ENCODE assay signal across 9 cellular contexts in the genomic region with DNA sequence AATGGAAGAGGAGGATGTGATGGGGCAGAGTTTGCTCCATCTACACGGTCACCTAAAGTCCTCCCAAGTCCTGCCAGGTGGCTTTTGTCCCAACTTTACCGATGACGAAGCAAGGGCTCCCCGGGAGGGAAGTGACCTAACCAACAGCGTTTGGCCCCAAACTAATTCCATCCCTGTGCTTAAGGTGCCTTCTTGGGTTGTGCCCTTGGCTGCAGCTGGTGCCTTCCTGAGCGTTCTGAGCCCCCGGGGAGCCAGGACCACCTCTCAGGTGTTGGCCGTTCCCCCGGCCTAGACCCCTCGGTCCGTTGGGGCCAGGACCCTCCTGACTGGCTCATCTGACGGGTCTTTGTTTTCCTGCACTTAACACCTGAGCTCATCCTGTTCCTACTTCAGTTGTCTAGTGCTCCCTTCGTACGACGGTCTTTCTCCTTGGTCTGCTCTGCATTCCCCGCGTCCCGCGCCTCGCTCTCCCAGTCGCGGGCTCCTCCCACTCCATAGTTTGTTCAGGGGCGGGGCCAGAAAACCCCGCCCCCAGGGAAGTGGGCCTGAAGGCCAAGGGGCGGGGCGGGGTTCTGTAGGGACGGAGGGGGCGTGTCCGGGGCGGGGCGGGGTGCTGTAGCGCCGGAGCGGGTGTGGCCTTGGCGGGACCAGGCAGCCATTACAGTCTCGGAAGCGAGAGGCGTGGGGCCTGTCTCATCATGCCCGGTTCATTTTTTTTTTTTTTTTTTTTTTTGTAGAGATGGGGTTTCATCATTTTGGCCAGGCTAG. TPM values are rescaled to one million over a fixed set of nuclear protein-coding genes. Genes with fewer than 3 reads are reported as not detected.
A peak's percentile ranks its signal among the peaks of the same experiment; 100 is the strongest.
DNase-seq lines count a peak whose midpoint lies in the region; ATAC-seq and TF ChIP-seq lines count a peak whose summit lies in the region.
"Had no signal": no experiment of that assay in that cellular context is flagged by ENCODE, and none has a peak within 500 bp of the region (broad histone marks: within the 10 kb centered on the region; RNA-seq: fewer than 3 reads in every experiment).

No MANE protein-coding gene starts in this region.

- no peaks in the 10 kb centered on the region for H3K27me3 Mint-ChIP-seq in activated CD8-positive, alpha-beta T cell treated with anti-CD3 and anti-CD28 coated beads for 36 hours

- TF ChIP-seq CTCF in GM10248 (IDR thresholded peaks at IDR 0.05; ENCODE audit: control extremely low read depth, extremely low read depth, low read depth, missing control alignments): no peak
- TF ChIP-seq CTCF in activated CD8-positive, alpha-beta T cell treated with anti-CD3 and anti-CD28 coated beads for 36 hours (IDR thresholded peaks at IDR 0.05): no peak

- no peaks in the 10 kb centered on the region for H3K9me3 Mint-ChIP-seq in activated CD8-positive, alpha-beta T cell treated with anti-CD3 and anti-CD28 coated beads for 36 hours

- POLR2A ChIA-PET in GM10248 (lab: Yijun Ruan, JAX): no interaction called here
- POLR2A ChIA-PET in activated CD8-positive, alpha-beta T cell treated with anti-CD3 and anti-CD28 coated beads for 36 hours (lab: Charles Lee): interaction anchor here (1.0 to 3.7 kb wide), 9 partner anchors 14 to 72 kb away, joined by 3 to 21 read pairs (median 4); a partner anchor contains a TSS

- CTCF ChIA-PET in GM10248 (lab: Yijun Ruan, JAX): interaction anchor here (1.1 to 15.3 kb wide), 9 partner anchors 9 to 68 kb away, joined by 3 to 246 read pairs (median 10); a partner anchor contains a TSS
- CTCF ChIA-PET in activated CD8-positive, alpha-beta T cell treated with anti-CD3 and anti-CD28 coated beads for 36 hours (lab: Charles Lee): interaction anchor here (0.9 to 23.9 kb wide), 8 partner anchors 9 to 68 kb away, joined by 3 to 376 read pairs (median 12); a partner anchor contains a TSS

- peak overlapping the region; percentile 83 for H3K27ac Mint-ChIP-seq in activated CD8-positive, alpha-beta T cell treated with anti-CD3 and anti-CD28 coated beads for 36 hours

- peaks cover 31% of the 10 kb centered on the region for H3K4me1 Mint-ChIP-seq in activated CD8-positive, alpha-beta T cell treated with anti-CD3 and anti-CD28 coated beads for 36 hours (ENCODE audit: low read depth)

- H3K4me3 Mint-ChIP-seq in activated CD8-positive, alpha-beta T cell treated with anti-CD3 and anti-CD28 coated beads for 36 hours: peak overlapping the region; percentile 62

- DNase-seq in GM10248 (ENCODE audit: extremely low spot score): peak; percentile 98
- DNase-seq in NCI-H526 treated with DMSO at 0.1 percent for 48 hours (lab: John Stamatoyannopoulos, UW): peak; percentile 62
- peak; percentile 98 for DNase-seq in activated CD8-positive, alpha-beta T cell treated with anti-CD3 and anti-CD28 coated beads for 36 hours
- DNase-seq in ecto neural progenitor cell (ENCODE audit: low spot score): peak; percentile 95
- DNase-seq in lung microvascular endothelial cell (ENCODE audit: low read depth in 2 of 2): peak; percentile 90 to 93
- DNase-seq in stimulated activated CD8-positive, alpha-beta memory T cell treated with anti-CD3 and anti-CD28 coated beads, Interleukin-12 subunit alpha, Interleukin-12 subunit beta, amount 100 ng/mL, for 24 hours (ENCODE audit: extremely low read depth): peak; percentile 80

- peak; percentile 59 for ATAC-seq in HG03108 (IDR thresholded peaks at IDR 0.05; ENCODE audit: unreplicated experiment)
- peak; percentile 92 for ATAC-seq in activated CD8-positive, alpha-beta T cell treated with anti-CD3 and anti-CD28 coated beads for 36 hours
- no peak for ATAC-seq in GM21447 (IDR thresholded peaks at IDR 0.05; ENCODE audit: unreplicated experiment)

- no peaks in the 10 kb centered on the region for H3K36me3 Mint-ChIP-seq in activated CD8-positive, alpha-beta T cell treated with anti-CD3 and anti-CD28 coated beads for 36 hours (ENCODE audit: low read depth)

- intact Hi-C loops in activated CD8-positive, alpha-beta T cell treated with anti-CD3 and anti-CD28 coated beads for 36 hours (cut with micrococcal nuclease): no loop called here

RNA-seq across cellular contexts. Expression of a gene that starts 0.8 kb away (rescaled TPM):
- under 1 TPM; 0.09 to 0.25 TPM for total RNA-seq in activated CD8-positive, alpha-beta T cell treated with anti-CD3 and anti-CD28 coated beads for 36 hours
- under 0.01 TPM in 1 of 2 replicates, not detected in the other for total RNA-seq in lung microvascular endothelial cell
- total RNA-seq: pulmonary artery endothelial cell had no signal

RNA-seq across cellular contexts. Expression of a gene that starts 12.5 kb away (rescaled TPM):
- not detected for total RNA-seq in activated CD8-positive, alpha-beta T cell treated with anti-CD3 and anti-CD28 coated beads for 36 hours
- total RNA-seq in lung microvascular endothelial cell: 12.3 and 12.6 TPM in 2 replicates

RNA-seq across cellular contexts. Expression of a gene that starts 34.5 kb away (rescaled TPM):
- total RNA-seq in activated CD8-positive, alpha-beta T cell treated with anti-CD3 and anti-CD28 coated beads for 36 hours: 100 to 1,000 TPM; 971 to 974 TPM
- total RNA-seq in lung microvascular endothelial cell: 26.2 and 36.6 TPM in 2 replicates

RNA-seq across cellular contexts. Expression of a gene that starts 34.9 kb away (rescaled TPM):
- total RNA-seq in activated CD8-positive, alpha-beta T cell treated with anti-CD3 and anti-CD28 coated beads for 36 hours: 1 to 10 TPM; 6.1 to 7.5 TPM
- 2.8 and 3.2 TPM in 2 replicates for total RNA-seq in lung microvascular endothelial cell

RNA-seq across cellular contexts. Expression of a gene that starts 53.6 kb away (rescaled TPM):
- 1 to 10 TPM; 1.1 to 1.5 TPM for total RNA-seq in activated CD8-positive, alpha-beta T cell treated with anti-CD3 and anti-CD28 coated beads for 36 hours
- total RNA-seq in lung microvascular endothelial cell: under 0.01 TPM in 2 replicates

Comparison
In these comparisons a context has a peak if more than half of its experiments do, and no peak if none do; other contexts are left out.
1. RNA of a gene that starts 12.5 kb away (total RNA-seq): 12.3 to 12.6 TPM in lung microvascular endothelial cell; not detected in activated CD8-positive, alpha-beta T cell treated with anti-CD3 and anti-CD28 coated beads for 36 hours; every median in the first group is over 10 times any median in the second.
2. RNA of a gene that starts 34.5 kb away (total RNA-seq): 971 to 974 TPM in activated CD8-positive, alpha-beta T cell treated with anti-CD3 and anti-CD28 coated beads for 36 hours; 26.2 to 36.6 TPM in lung microvascular endothelial cell; every median in the first group is over 10 times any median in the second.
3. Peak in every context shown above with its lines, with median percentiles within 50 percentile points of each other: DNase-seq.